ENCODE assay signal across 8 cellular contexts in the genomic region with DNA sequence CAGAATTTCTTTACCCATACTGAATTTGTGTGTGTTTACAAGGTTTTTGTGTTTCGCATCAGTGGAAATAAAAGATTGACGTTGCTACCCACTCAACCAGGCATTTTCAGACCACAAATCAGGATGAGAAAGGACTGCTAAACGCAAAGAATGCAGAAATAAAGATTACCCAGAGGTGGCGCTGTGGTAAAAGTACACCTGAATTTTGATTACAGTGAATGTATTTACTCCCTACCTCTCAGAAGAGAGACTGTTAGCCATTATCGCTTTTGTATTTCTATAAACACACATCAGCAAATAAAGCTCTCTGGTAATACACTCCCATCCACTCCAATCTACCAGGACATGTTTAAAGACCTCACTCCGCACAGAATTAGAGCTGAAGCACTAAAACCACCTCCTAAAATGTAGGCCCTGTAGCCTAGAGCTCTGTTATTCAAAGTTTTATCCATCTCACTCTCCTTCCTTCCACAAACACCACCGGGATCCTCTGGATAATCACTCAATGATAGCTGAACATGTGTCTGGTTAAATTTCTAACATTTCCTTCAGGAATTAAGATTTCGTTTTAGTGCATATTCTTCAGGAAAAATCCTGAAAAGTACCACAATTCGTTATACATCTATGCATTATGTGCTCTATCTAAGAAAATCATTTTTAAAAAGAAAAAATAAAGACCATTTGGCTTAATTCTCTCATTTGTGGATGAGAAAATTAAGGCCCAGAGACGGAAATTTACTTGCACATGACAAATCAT. TPM values are rescaled to one million over a fixed set of nuclear protein-coding genes. Genes with fewer than 3 reads are reported as not detected.
DNase-seq lines count a peak whose midpoint lies in the region; ATAC-seq, FAIRE-seq and TF ChIP-seq lines count a peak whose summit lies in the region.

No MANE protein-coding gene starts in this region.

- H3K27ac ChIP-seq in smooth muscle cell (ENCODE audit: low read depth), result no peak overlapping the region

- 43% methylated on average over 10 of the region's 10 CpGs for WGBS in smooth muscle cell (ENCODE audit: low lambda C conversion rate)

- ATAC-seq in HG03175 (IDR thresholded peaks at IDR 0.05; ENCODE audit: unreplicated experiment) (no peak), HG03460 (IDR thresholded peaks at IDR 0.05; ENCODE audit: unreplicated experiment) (no peak)

- no peak overlapping the region for H3K4me3 ChIP-seq in smooth muscle cell

- peak; percentile 94 for FAIRE-seq in H54 (lab: Jason Lieb, UNC)

- no peak for TF ChIP-seq POLR2A in H54 (IDR thresholded peaks at IDR 0.05; ENCODE audit: low read depth, low read length)

- H3K9ac ChIP-seq in smooth muscle cell (ENCODE audit: low read depth), result no peak overlapping the region

- DNase-seq in COLO668 (lab: John Stamatoyannopoulos, UW; ENCODE audit: unreplicated experiment) (peak; percentile 65), H54 (ENCODE audit: insufficient read length, low spot score) (peak; percentile 40), NCI-H446 treated with DMSO at 0.1 percent for 48 hours (lab: John Stamatoyannopoulos, UW) (peak; percentile 64), activated T-cell treated with anti-CD3 and anti-CD28 coated beads for 4 hours (peak; percentile 50), globus pallidus (ENCODE audit: low spot score) (peak; percentile 62), smooth muscle cell (lab: John Stamatoyannopoulos, UW; ENCODE audit: unreplicated experiment) (no peak)

- no peaks in the 10 kb centered on the region for H4K20me1 ChIP-seq in smooth muscle cell (ENCODE audit: low read depth)

- H3K9me3 ChIP-seq in smooth muscle cell (replicated peaks; ENCODE audit: low read depth), result no peaks in the 10 kb centered on the region

- H3K79me2 ChIP-seq in smooth muscle cell (ENCODE audit: low read depth), result peaks cover 23% of the 10 kb centered on the region

- no peak overlapping the region for H3K4me2 ChIP-seq in smooth muscle cell

- peak; percentile 71 for TF ChIP-seq CTCF in smooth muscle cell (IDR thresholded peaks at IDR 0.05; ENCODE audit: borderline replicate concordance, insufficient read depth, poor library complexity, severe bottlenecking)

- H3K27me3 ChIP-seq in smooth muscle cell (ENCODE audit: low read depth), result no peaks in the 10 kb centered on the region

- peaks cover 9% of the 10 kb centered on the region for H3K4me1 ChIP-seq in smooth muscle cell (ENCODE audit: low read depth)

- H2AFZ ChIP-seq in smooth muscle cell (ENCODE audit: low read depth), result no peak overlapping the region

- no peaks in the 10 kb centered on the region for H3K36me3 ChIP-seq in smooth muscle cell (ENCODE audit: low read depth)

- H3F3A ChIP-seq in smooth muscle cell (ENCODE audit: low read depth), result no peaks in the 10 kb centered on the region

RNA-seq across cellular contexts. Expression of gene LMO4, which starts 2.5 kb away (rescaled TPM):
- 140 and 166 TPM in 2 replicates for total RNA-seq in smooth muscle cell
- 54.2 and 56.5 TPM in 2 replicates for polyA plus RNA-seq in smooth muscle cell
